Comparison of ENCODE assay signal across 1 cellular context in genomic region chrX:72309297-72310071, GRCh38.
A peak's percentile ranks its signal among the peaks of the same experiment; 100 is the strongest.
TF ChIP-seq lines count a peak whose summit lies in the region.

No MANE protein-coding gene starts in this region.

TF ChIP-seq in K562, 482 proteins besides CTCF, POLR2A, EP300 and RAD21 (continued from another document):
- TF ChIP-seq CUX1 (CRISPR knock-in tag; IDR thresholded peaks at IDR 0.05) (no peak), ETV5 (CRISPR knock-in tag; IDR thresholded peaks at IDR 0.05; ENCODE audit: low read depth) (no peak), FIP1L1 (IDR thresholded peaks at IDR 0.05; ENCODE audit: low read depth, low read length, poor library complexity, severe bottlenecking) (no peak), HSF4 (CRISPR knock-in tag; IDR thresholded peaks at IDR 0.05; ENCODE audit: borderline replicate concordance) (no peak), RNF2 (IDR thresholded peaks at IDR 0.05) (no peak), ZKSCAN8 (CRISPR knock-in tag; IDR thresholded peaks at IDR 0.05) (no peak), CEBPB (tag; IDR thresholded peaks at IDR 0.05) (peak; percentile 43), TCF3 (CRISPR knock-in tag; IDR thresholded peaks at IDR 0.05) (no peak), IRF2 (CRISPR knock-in tag; IDR thresholded peaks at IDR 0.05) (no peak), LCOR (CRISPR knock-in tag; IDR thresholded peaks at IDR 0.05) (no peak), CHCHD3 (CRISPR knock-in tag; IDR thresholded peaks at IDR 0.05) (no peak), ZC3H4 (CRISPR knock-in tag; IDR thresholded peaks at IDR 0.05; ENCODE audit: borderline replicate concordance) (no peak), ATF7 (IDR thresholded peaks at IDR 0.05) (no peak), IRF9 (tag; IDR thresholded peaks at IDR 0.05) (no peak), NEUROD1 (IDR thresholded peaks at IDR 0.05; ENCODE audit: borderline replicate concordance, low read depth, low read length, partially characterized antibody) (no peak), MAX (CRISPR knock-in tag; IDR thresholded peaks at IDR 0.05) (peak; percentile 6; the same call in 1 of the 2 replicates), NUFIP1 (IDR thresholded peaks at IDR 0.05; ENCODE audit: partially characterized antibody) (no peak)
